In the genomic region with DNA sequence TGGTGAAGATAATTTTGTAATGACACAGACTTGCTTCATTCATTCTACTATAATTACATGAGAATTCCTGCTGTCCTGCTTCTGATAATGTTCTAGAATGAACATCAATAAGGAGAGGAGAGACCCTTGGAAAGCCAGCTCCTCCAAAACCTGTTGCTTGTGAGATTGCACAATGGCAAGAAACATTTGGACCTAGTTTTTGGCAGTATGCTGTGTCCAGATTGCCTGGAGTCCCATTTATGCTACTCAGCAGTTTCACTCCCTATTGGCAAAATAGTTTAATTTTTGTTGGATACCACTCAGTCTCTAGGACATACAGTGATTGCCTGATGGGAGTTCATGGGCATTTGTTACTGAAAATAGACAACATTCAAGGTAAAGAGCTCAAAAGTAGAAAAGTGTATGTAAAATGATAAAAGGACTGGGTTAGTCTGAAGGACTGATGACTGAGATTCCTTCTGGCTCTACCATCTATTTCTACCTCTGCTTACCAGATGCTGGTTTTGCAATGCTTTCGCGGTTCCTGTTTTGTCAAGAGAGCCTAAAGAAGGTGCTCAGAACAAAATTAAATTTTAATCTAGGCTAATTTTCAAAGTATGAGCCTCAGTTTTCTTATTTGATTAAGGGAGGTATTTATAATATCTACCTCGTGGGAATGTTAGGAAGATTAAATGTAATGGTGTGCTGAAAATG, we compare ENCODE assay signal across 14 cellular contexts. TPM values are rescaled to one million over a fixed set of nuclear protein-coding genes. Genes with fewer than 3 reads are reported as not detected.
DNase-seq lines count a peak whose midpoint lies in the region; ATAC-seq and TF ChIP-seq lines count a peak whose summit lies in the region.
"Had no signal": no experiment of that assay in that cellular context is flagged by ENCODE, and none has a peak within 500 bp of the region (broad histone marks: within the 10 kb centered on the region; RNA-seq: fewer than 3 reads in every experiment).

No MANE protein-coding gene starts in this region.

- no peaks in the 10 kb centered on the region for H3K27me3 ChIP-seq in WERI-Rb-1 (ENCODE audit: insufficient read depth, low read depth, severe bottlenecking)
- H3K27me3 ChIP-seq: esophagus squamous epithelium, suprapubic skin had no signal

- DNase-seq in fibroblast of the aortic adventitia (ENCODE audit: low read depth) (peak; percentile 8), cerebellum (ENCODE audit: low spot score) (no peak), C1 segment of cervical spinal cord (lab: John Stamatoyannopoulos, UW) (no peak), WERI-Rb-1 (no peak)
- DNase-seq: activated CD4-positive, alpha-beta T cell treated with anti-CD3 and anti-CD28 coated beads for 36 hours; activated T-cell treated with anti-CD3 and anti-CD28 coated beads, Interleukin-2, amount 50 U/mL, for 1 hour; CD4-positive, CD25-positive, alpha-beta regulatory T cell; cortex of kidney; esophagus squamous epithelium had no signal

- H3K4me3 ChIP-seq in fibroblast of the aortic adventitia (ENCODE audit: low read depth, low read length), result no peak overlapping the region
- H3K4me3 ChIP-seq in WERI-Rb-1 (ENCODE audit: low read depth, low read length), result no peak overlapping the region
- H3K4me3 ChIP-seq: esophagus squamous epithelium, PC-9, suprapubic skin had no signal

- H3K27ac ChIP-seq in WERI-Rb-1, result no peak overlapping the region
- H3K27ac ChIP-seq: esophagus squamous epithelium, PC-9, suprapubic skin had no signal

- ATAC-seq in GM18873 (IDR thresholded peaks at IDR 0.05; ENCODE audit: low FRiP score, unreplicated experiment), result peak; percentile 64
- peak; percentile 68 for ATAC-seq in GM21576 (IDR thresholded peaks at IDR 0.05; ENCODE audit: unreplicated experiment)
- peak; percentile 74 for ATAC-seq in HG03460 (IDR thresholded peaks at IDR 0.05; ENCODE audit: unreplicated experiment)
- ATAC-seq: activated CD4-positive, alpha-beta T cell treated with anti-CD3 and anti-CD28 coated beads for 36 hours had no signal

- TF ChIP-seq CTCF in fibroblast of the aortic adventitia (IDR thresholded peaks at IDR 0.05; ENCODE audit: insufficient read depth, low read length) (no peak), WERI-Rb-1 (IDR thresholded peaks at IDR 0.05; ENCODE audit: low read depth, low read length) (no peak)

- H3K36me3 ChIP-seq in WERI-Rb-1, result no peaks in the 10 kb centered on the region
- H3K36me3 ChIP-seq: esophagus squamous epithelium, suprapubic skin had no signal

- no peaks in the 10 kb centered on the region for H3K9me3 ChIP-seq in WERI-Rb-1 (ENCODE audit: severe bottlenecking)
- H3K9me3 ChIP-seq: esophagus squamous epithelium, suprapubic skin had no signal

RNA-seq across cellular contexts. Expression of a gene that starts 8.0 kb away (rescaled TPM):
- total RNA-seq in fibroblast of the aortic adventitia (ENCODE audit: low replicate concordance) (3.0 and 10.3 TPM in 2 replicates), cerebellum (22.8 TPM)
